ENCODE assay signal across 1 cellular context in the genomic region with DNA sequence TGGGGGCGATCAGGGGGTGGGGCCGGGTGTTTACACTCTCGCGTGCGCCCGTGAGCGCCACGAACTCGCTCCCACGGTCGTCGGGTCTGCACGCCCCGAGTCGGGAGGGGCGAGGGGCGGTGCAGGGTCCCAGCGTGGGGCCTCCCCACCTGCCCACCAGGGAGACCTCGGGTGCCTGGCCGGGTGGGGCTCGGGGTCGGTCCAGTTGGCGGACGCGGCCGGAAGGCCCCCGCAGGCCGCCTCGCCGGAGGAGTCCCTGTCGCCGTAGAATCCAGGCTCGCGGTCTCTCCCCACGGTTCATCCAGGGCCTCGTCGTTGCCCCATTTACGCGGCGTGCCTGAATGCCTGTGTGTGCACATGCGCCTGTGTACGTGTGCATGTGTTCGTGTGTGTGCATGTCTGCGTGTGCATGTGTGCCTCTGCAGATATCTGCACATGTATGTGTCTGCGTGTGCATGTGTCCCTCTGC.
TF ChIP-seq lines count a peak whose summit lies in the region.

No MANE protein-coding gene starts in this region.

TF ChIP-seq in H1, 55 proteins besides CTCF, POLR2A, EP300 and RAD21:
- TF ChIP-seq KDM4A (IDR thresholded peaks at IDR 0.05; ENCODE audit: low read depth, low read length, severe bottlenecking), result peak; percentile 76
- TF ChIP-seq FOSL1 (IDR thresholded peaks at IDR 0.05; ENCODE audit: insufficient read depth, low read depth, low read length), result no peak
- 0 out of 4 replicates have a peak, but pooled peaks of 1 of the 2 experiments have one; percentile 43 for TF ChIP-seq HDAC2 (IDR thresholded peaks at IDR 0.05; ENCODE audit: borderline replicate concordance in 1 of 2, low read depth in 2 of 2, low read length in 2 of 2)
- peak; percentile 56; the same call in 1 of the 2 replicates for TF ChIP-seq BACH1 (IDR thresholded peaks at IDR 0.05; ENCODE audit: low read length)
